In the genomic region with DNA sequence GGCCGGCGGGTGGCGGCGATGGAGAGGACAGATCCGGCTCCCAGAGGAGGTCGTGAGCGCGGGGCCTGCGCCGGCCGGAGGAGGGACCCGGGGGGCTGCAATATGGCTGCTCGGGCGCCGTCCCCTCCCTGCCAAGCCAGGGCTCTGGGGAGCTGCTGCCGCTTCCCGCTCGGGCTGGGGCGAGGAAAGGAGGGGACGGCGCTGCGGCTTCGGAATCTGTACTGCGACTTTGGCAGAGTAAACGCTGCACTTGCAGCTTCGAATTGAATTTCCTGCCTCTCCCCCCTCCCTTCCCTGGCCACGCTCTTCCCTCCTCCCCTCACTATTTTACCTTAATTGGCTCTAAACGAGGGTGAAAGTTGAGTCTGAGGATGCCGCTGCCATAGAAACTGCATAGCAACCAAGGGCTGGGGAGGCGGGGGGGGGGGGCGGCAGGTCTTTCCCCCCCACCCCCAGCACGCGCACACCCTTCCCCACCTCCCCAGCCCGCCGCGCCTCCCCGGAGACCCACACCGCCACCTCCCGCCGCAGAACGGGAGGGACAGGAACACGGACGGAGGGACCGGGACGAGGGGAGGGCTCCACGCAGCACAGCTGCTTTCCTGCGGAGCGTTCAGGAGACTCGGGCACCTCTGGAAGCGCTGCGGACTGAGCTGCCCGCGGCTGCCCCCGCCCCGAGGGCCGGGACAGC, we compare ENCODE assay signal across 3 cellular contexts.
A peak's percentile ranks its signal among the peaks of the same experiment; 100 is the strongest.
TF ChIP-seq lines count a peak whose summit lies in the region.

No MANE protein-coding gene starts in this region.

TF ChIP-seq in HEK293, 187 proteins besides CTCF, POLR2A, EP300 and RAD21 (continued from another document and continues in another):
- TF ChIP-seq, protein P1, sequence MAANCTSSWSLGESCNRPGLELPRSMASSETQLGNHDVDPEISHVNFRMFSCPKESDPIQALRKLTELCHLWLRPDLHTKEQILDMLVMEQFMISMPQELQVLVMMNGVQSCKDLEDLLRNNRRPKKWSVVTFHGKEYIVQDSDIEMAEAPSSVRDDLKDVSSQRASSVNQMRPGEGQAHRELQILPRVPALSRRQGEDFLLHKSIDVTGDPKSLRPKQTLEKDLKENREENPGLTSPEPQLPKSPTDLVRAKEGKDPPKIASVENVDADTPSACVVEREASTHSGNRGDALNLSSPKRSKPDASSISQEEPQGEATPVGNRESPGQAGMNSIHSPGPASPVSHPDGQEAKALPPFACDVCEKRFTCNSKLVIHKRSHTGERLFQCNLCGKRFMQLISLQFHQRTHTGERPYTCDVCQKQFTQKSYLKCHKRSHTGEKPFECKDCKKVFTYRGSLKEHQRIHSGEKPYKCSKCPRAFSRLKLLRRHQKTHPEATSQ (tag by site-specific recombination; IDR thresholded peaks at IDR 0.05), result no peak
- TF ChIP-seq, protein P2, sequence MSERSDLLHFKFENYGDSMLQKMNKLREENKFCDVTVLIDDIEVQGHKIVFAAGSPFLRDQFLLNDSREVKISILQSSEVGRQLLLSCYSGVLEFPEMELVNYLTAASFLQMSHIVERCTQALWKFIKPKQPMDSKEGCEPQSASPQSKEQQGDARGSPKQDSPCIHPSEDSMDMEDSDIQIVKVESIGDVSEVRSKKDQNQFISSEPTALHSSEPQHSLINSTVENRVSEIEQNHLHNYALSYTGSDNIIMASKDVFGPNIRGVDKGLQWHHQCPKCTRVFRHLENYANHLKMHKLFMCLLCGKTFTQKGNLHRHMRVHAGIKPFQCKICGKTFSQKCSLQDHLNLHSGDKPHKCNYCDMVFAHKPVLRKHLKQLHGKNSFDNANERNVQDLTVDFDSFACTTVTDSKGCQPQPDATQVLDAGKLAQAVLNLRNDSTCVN (tag by site-specific recombination; optimal IDR thresholded peaks at IDR 0.05), result peak; percentile 80
- TF ChIP-seq, protein P3, sequence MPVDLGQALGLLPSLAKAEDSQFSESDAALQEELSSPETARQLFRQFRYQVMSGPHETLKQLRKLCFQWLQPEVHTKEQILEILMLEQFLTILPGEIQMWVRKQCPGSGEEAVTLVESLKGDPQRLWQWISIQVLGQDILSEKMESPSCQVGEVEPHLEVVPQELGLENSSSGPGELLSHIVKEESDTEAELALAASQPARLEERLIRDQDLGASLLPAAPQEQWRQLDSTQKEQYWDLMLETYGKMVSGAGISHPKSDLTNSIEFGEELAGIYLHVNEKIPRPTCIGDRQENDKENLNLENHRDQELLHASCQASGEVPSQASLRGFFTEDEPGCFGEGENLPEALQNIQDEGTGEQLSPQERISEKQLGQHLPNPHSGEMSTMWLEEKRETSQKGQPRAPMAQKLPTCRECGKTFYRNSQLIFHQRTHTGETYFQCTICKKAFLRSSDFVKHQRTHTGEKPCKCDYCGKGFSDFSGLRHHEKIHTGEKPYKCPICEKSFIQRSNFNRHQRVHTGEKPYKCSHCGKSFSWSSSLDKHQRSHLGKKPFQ (tag by site-specific recombination; IDR thresholded peaks at IDR 0.05), result no peak
- TF ChIP-seq ZNF600 (tag by site-specific recombination; IDR thresholded peaks at IDR 0.05) (peak; percentile 60; the same call in 1 of the 2 replicates), GLIS1 (tag by site-specific recombination; IDR thresholded peaks at IDR 0.05) (peak; percentile 50), ZNF76 (tag by site-specific recombination; IDR thresholded peaks at IDR 0.05; ENCODE audit: borderline replicate concordance, low read depth) (no peak), PATZ1 (tag by site-specific recombination; IDR thresholded peaks at IDR 0.05) (peak; percentile 64; the same call in 1 of the 2 replicates), ZBTB20 (tag by site-specific recombination; IDR thresholded peaks at IDR 0.05) (peak; percentile 39; the same call in 1 of the 2 replicates), ZBTB17 (tag by site-specific recombination; IDR thresholded peaks at IDR 0.05) (peak; percentile 49), ZNF341 (tag by site-specific recombination; IDR thresholded peaks at IDR 0.05; ENCODE audit: low read depth) (peak; percentile 93)

TF ChIP-seq in SK-N-SH, 30 proteins besides CTCF, POLR2A, EP300 and RAD21 (continued from another document):
- TF ChIP-seq USF2 (IDR thresholded peaks at IDR 0.05; ENCODE audit: borderline replicate concordance, low read depth, low read length) (no peak), POLR2AphosphoS5 (IDR thresholded peaks at IDR 0.05; ENCODE audit: low read depth, low read length) (no peak)
TF ChIP-seq in SK-N-SH: peak in this region for 1.

TF ChIP-seq in K562, 482 proteins besides CTCF, POLR2A, EP300 and RAD21:
- TF ChIP-seq VEZF1 (CRISPR knock-in tag; IDR thresholded peaks at IDR 0.05) (peak; percentile 28; the same call in 1 of the 2 replicates), E4F1 (CRISPR knock-in tag; IDR thresholded peaks at IDR 0.05; ENCODE audit: borderline replicate concordance) (no peak)
